ENCODE assay signal across 32 cellular contexts in the genomic region with DNA sequence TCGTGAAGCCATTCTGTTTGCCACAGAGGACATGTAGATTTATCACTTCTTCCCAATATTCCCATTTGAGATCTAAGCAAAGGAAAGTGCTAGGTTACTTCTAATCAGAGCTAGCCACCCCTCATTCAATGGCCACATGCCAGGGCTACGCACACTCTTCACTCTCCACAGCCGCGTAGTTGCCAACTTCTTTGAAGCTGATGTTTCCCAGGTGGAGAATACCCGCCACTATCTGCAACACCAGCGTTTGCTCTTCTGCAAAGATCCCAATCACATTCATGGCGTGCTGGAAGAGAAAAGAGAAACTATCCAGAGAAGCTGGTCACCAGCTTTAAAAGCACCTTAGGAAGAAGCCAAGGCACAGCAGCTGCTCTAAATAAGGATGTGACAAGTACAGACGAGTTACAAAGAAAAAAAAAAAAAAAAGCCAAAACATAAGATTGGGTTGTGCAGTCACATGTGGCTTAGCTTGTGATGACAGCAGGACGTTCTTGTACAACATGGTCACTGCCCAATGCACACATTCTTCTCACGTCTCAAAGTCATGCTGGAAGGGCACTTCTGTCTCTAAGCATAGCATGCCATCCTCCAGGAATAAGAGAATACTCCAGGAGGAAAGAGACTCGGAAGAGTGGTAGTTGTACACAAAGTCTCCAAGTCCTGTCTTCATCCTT. TPM values are rescaled to one million over a fixed set of nuclear protein-coding genes. Genes with fewer than 3 reads are reported as not detected.
DNase-seq lines count a peak whose midpoint lies in the region; ATAC-seq and TF ChIP-seq lines count a peak whose summit lies in the region.
"Had no signal": no experiment of that assay in that cellular context is flagged by ENCODE, and none has a peak within 500 bp of the region (broad histone marks: within the 10 kb centered on the region; RNA-seq: fewer than 3 reads in every experiment).

No MANE protein-coding gene starts in this region.

- intact Hi-C loops in tibial artery (cut with DNase I; ENCODE audit: low total_unique reads), result no loop called here

- H3K27me3 ChIP-seq in RWPE2 (ENCODE audit: insufficient read depth, poor library complexity, severe bottlenecking), result no peaks in the 10 kb centered on the region
- H3K27me3 ChIP-seq in tibial artery, result no peaks in the 10 kb centered on the region
- H3K27me3 ChIP-seq in Karpas-422 (ENCODE audit: low read length), result no peaks in the 10 kb centered on the region
- H3K27me3 ChIP-seq: body of pancreas, heart right ventricle, neural progenitor cell had no signal

- H3K9me3 ChIP-seq in RWPE2 (ENCODE audit: severe bottlenecking), result no peaks in the 10 kb centered on the region
- no peaks in the 10 kb centered on the region for H3K9me3 ChIP-seq in tibial artery
- H3K9me3 ChIP-seq in Karpas-422 (ENCODE audit: low read length), result no peaks in the 10 kb centered on the region
- H3K9me3 ChIP-seq: body of pancreas, heart right ventricle had no signal

- no peak overlapping the region for H3K9ac ChIP-seq in Karpas-422 (ENCODE audit: low read length)
- H3K9ac ChIP-seq: neural progenitor cell had no signal

- no peaks in the 10 kb centered on the region for H3K79me2 ChIP-seq in Karpas-422 (ENCODE audit: low read length)

- no peak overlapping the region for H3K4me2 ChIP-seq in Karpas-422 (ENCODE audit: low read depth, low read length, poor library complexity, severe bottlenecking)
- H3K4me2 ChIP-seq: neural progenitor cell had no signal

- peaks cover 94% of the 10 kb centered on the region for H3K36me3 ChIP-seq in RWPE2 (ENCODE audit: low read depth)
- H3K36me3 ChIP-seq in tibial artery, result peaks cover 18 to 45% (median 43%) of the 10 kb centered on the region in 3 donors
- H3K36me3 ChIP-seq in Karpas-422 (ENCODE audit: insufficient read depth, low read length), result no peaks in the 10 kb centered on the region
- H3K36me3 ChIP-seq: neural progenitor cell, WERI-Rb-1 had no signal

- no peaks in the 10 kb centered on the region for H3K9me2 ChIP-seq in Karpas-422 (replicated peaks; ENCODE audit: insufficient read depth, low read length)

- no peaks in the 10 kb centered on the region for H4K20me1 ChIP-seq in Karpas-422 (ENCODE audit: insufficient read depth, low read depth, low read length)

- no peaks in the 10 kb centered on the region for H3K4me1 ChIP-seq in RWPE2 (ENCODE audit: insufficient read depth, poor library complexity, severe bottlenecking)
- peaks cover 0 to 59% (median 28%) of the 10 kb centered on the region in 4 donors for H3K4me1 ChIP-seq in tibial artery
- no peaks in the 10 kb centered on the region for H3K4me1 ChIP-seq in Karpas-422 (ENCODE audit: low read length)
- H3K4me1 ChIP-seq: body of pancreas, neural progenitor cell had no signal

- ATAC-seq in RWPE2 (ENCODE audit: low read depth), result no peak
- ATAC-seq: activated T-cell treated with anti-CD3 and anti-CD28 coated beads, Interleukin-2, amount 50 U/mL, for 72 hours; body of pancreas; HepG2 had no signal

- peak; percentile 50 for DNase-seq in NCI-H2171 treated with DMSO at 0.1 percent for 48 hours (lab: John Stamatoyannopoulos, UW)
- DNase-seq in NCI-H2171 (lab: John Stamatoyannopoulos, UW), result no peak
- DNase-seq in RWPE2 (ENCODE audit: low spot score), result peak; percentile 45
- DNase-seq in hepatic stellate cell (ENCODE audit: low spot score), result peak; percentile 24
- DNase-seq in tibial artery, result no peak
- no peak for DNase-seq in activated CD4-positive, alpha-beta T cell treated with anti-CD3 and anti-CD28 coated beads, Interleukin-2, amount 50 U/mL, for 4 hours
- no peak for DNase-seq in caudate nucleus (lab: John Stamatoyannopoulos, UW)
- DNase-seq in Karpas-422, result no peak
- DNase-seq: activated CD4-positive, alpha-beta T cell treated with anti-CD3 and anti-CD28 coated beads for 48 hours; activated naive CD4-positive, alpha-beta T cell; activated T-cell treated with anti-CD3 and anti-CD28 coated beads, Interleukin-2, amount 50 U/mL, for 72 hours; AML-193; CD4-positive, alpha-beta T cell; effector memory CD4-positive, alpha-beta T cell; EL; erythroblast; GOT3; heart right ventricle; mammary epithelial cell; NCI-H1694 treated with DMSO at 0.1 percent for 48 hours; NCI-H526 treated with DMSO at 0.1 percent for 48 hours; SHP77; stimulated activated CD4-positive, alpha-beta T cell treated with anti-CD3 and anti-CD28 coated beads, Interleukin-4, amount 100 ng/mL, for 1 hour; T-helper 9 cell; WERI-Rb-1 had no signal

- TF ChIP-seq CTCF in RWPE2 (IDR thresholded peaks at IDR 0.05; ENCODE audit: poor library complexity, severe bottlenecking), result no peak
- TF ChIP-seq CTCF in tibial artery (IDR thresholded peaks at IDR 0.05), result no peak

- H3K27ac ChIP-seq in RWPE2 (ENCODE audit: poor library complexity, severe bottlenecking) (no peak overlapping the region), tibial artery (peak overlapping the region; percentile 46 to 56), caudate nucleus (ENCODE audit: low read depth, low read length) (no peak overlapping the region), Karpas-422 (ENCODE audit: low read length) (no peak overlapping the region)
- H3K27ac ChIP-seq: body of pancreas, neural progenitor cell, WERI-Rb-1 had no signal

- H3K4me3 ChIP-seq in RWPE2 (ENCODE audit: severe bottlenecking) (no peak overlapping the region), tibial artery (no peak overlapping the region), Karpas-422 (ENCODE audit: low read length) (no peak overlapping the region)
- H3K4me3 ChIP-seq: body of pancreas, heart right ventricle, neural progenitor cell had no signal

- H2AFZ ChIP-seq in Karpas-422 (ENCODE audit: low read length), result no peak overlapping the region
- H2AFZ ChIP-seq: neural progenitor cell had no signal

RNA-seq across cellular contexts. Expression of a gene that starts 16.4 kb away (rescaled TPM):
- total RNA-seq in Karpas-422 (2014; rRNA removed; shearing (Covaris generic); ENCODE audit: low replicate concordance), result not detected in 2 replicates
- total RNA-seq: A172; activated T-cell treated with anti-CD3 and anti-CD28 coated beads, Interleukin-2, amount 50 U/mL, for 72 hours; body of pancreas; CD4-positive, alpha-beta T cell; heart right ventricle; HepG2; LHCN-M2; mammary epithelial cell; right cardiac atrium; ureter had no signal

Comparison
In these comparisons a context has a peak if more than half of its experiments do, and no peak if none do; other contexts are left out.
1. DNase-seq: peak in NCI-H2171 treated with DMSO at 0.1 percent for 48 hours (single experiment), RWPE2 (single experiment) and hepatic stellate cell (single experiment); none in NCI-H2171 (single experiment), tibial artery (0 of 2), activated CD4-positive, alpha-beta T cell treated with anti-CD3 and anti-CD28 coated beads, Interleukin-2, amount 50 U/mL, for 4 hours (0 of 2), caudate nucleus (0 of 61) and Karpas-422 (single experiment).
2. H3K27ac ChIP-seq: peak in tibial artery (2 of 2); none in RWPE2 (single experiment), caudate nucleus (single experiment) and Karpas-422 (single experiment).